10 cellular contexts compared by ENCODE assay signal in the genomic region with DNA sequence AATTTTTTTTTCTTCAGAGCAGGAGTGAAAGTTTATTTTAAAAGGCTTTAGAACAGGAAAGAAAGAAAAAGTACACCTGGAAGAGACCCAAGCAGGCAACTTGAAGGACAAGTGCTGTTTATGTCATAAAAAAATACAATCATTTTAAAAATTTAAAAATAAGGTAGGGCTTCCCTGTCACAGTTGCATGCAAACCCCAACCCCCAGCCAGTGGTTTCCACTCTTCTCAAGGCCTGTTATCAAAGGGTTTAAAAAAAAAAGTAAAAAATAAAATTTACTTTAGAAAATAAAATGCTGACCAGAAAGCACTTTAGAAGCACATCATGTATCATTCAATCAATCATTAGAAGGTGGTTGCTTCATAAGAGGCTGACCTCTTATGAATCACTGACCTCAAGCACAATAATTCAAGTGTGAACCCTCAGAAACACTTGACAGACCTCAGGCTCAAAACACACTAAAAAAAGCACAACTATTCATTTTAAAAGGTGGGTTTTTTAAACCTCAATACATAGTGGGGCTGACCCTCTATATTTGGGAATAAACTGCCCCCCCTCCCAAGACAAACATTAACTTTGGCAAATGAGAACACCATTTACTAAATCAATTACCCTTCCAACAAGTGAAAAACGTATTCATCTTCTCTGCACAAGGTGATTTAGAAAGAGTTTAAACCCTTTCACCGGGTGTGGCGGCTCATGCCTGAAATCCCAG. TPM values are rescaled to one million over a fixed set of nuclear protein-coding genes. Genes with fewer than 3 reads are reported as not detected.
DNase-seq lines count a peak whose midpoint lies in the region; ATAC-seq, FAIRE-seq and TF ChIP-seq lines count a peak whose summit lies in the region.
"Had no signal": no experiment of that assay in that cellular context is flagged by ENCODE, and none has a peak within 500 bp of the region (broad histone marks: within the 10 kb centered on the region; RNA-seq: fewer than 3 reads in every experiment).

No MANE protein-coding gene starts in this region.

- H3K4me3 ChIP-seq in small intestine (ENCODE audit: low read depth in 1 of 2, low read length in 2 of 2) (no peak overlapping the region), kidney (ENCODE audit: low read length in 2 of 2) (no peak overlapping the region)

- H3K27me3 ChIP-seq in small intestine (ENCODE audit: control insufficient read depth in 2 of 2, insufficient read depth in 2 of 2, low read length in 2 of 2): no peaks in the 10 kb centered on the region

- H3K27ac ChIP-seq in small intestine (ENCODE audit: low read depth in 1 of 2, low read length in 1 of 2) (peak overlapping the region; percentile 48 to 64), kidney (ENCODE audit: low read depth in 2 of 2, low read length in 2 of 2) (no peak overlapping the region)

- no peaks in the 10 kb centered on the region for H3K9me3 ChIP-seq in small intestine (ENCODE audit: control insufficient read depth, low read depth)
- H3K9me3 ChIP-seq in kidney (ENCODE audit: control insufficient read depth in 1 of 2, low read length in 2 of 2): no peaks in the 10 kb centered on the region

- FAIRE-seq in small intestine (lab: Jason Lieb, UNC) (no peak), kidney (lab: Jason Lieb, UNC) (no peak)

- peak; percentile 48 for DNase-seq in HT-29 (ENCODE audit: low spot score)
- peak; percentile 56 for DNase-seq in dermis blood vessel endothelial cell
- DNase-seq in small intestine: peak; percentile 50
- no peak for DNase-seq in kidney
- DNase-seq in stimulated activated CD8-positive, alpha-beta memory T cell treated with anti-CD3 and anti-CD28 coated beads, Interleukin-4, amount 100 ng/mL, for 48 hours: no peak
- DNase-seq in NCI-H146 (lab: John Stamatoyannopoulos, UW): no peak
- DNase-seq: activated CD4-positive, CD25-positive, alpha-beta regulatory T cell treated with anti-CD3 and anti-CD28 coated beads, Interleukin-2, amount 50 U/mL, for 72 hours; effector CD4-positive, alpha-beta T cell; naive thymus-derived CD8-positive, alpha-beta T cell had no signal

- 46 to 60% (median 50%) methylated on average over 3 of the region's 3 CpGs for WGBS in small intestine, 3 donors

- TF ChIP-seq CTCF in kidney (IDR thresholded peaks at IDR 0.05; ENCODE audit: borderline replicate concordance, extremely low read depth, insufficient read depth): no peak

- intact Hi-C loops in kidney (cut with DNase I): no loop called here

- ATAC-seq in GM18520 (IDR thresholded peaks at IDR 0.05; ENCODE audit: unreplicated experiment): peak; percentile 73

- peaks cover 0 to 1% of the 10 kb centered on the region in 2 donors for H3K4me1 ChIP-seq in small intestine (ENCODE audit: control insufficient read depth in 2 of 2, insufficient read depth in 1 of 2, low read depth in 1 of 2, low read length in 1 of 2)
- H3K4me1 ChIP-seq in kidney (ENCODE audit: control insufficient read depth in 1 of 2, insufficient read depth in 1 of 2, low read depth in 1 of 2, low read length in 2 of 2): peaks cover 4 to 5% of the 10 kb centered on the region in 2 donors

- H3K36me3 ChIP-seq in small intestine (ENCODE audit: control insufficient read depth in 2 of 2, insufficient read depth in 2 of 2, low read length in 2 of 2): no peaks in the 10 kb centered on the region
- no peaks in the 10 kb centered on the region for H3K36me3 ChIP-seq in kidney (ENCODE audit: control insufficient read depth in 1 of 2, insufficient read depth in 2 of 2, low read length in 2 of 2)

- H3K9ac ChIP-seq in kidney (ENCODE audit: low read length in 2 of 2): no peak overlapping the region

RNA-seq across cellular contexts. Expression of a gene that starts 15.6 kb away (rescaled TPM):
- total RNA-seq in HT-29 (2014; rRNA removed; shearing (Covaris generic)): 47.7 and 50.7 TPM in 2 replicates
- total RNA-seq in dermis blood vessel endothelial cell (50.9 and 62.0 TPM in 2 replicates), kidney (55.7 TPM)
- polyA plus RNA-seq in small intestine (10 to 100 TPM; 44.3 to 53.5 (median 44.5) TPM), kidney (ENCODE audit: insufficient read depth, low read depth, low replicate concordance) (52.4 TPM)

Comparison
In these comparisons a context has a peak if more than half of its experiments do, and no peak if none do; other contexts are left out.
1. DNase-seq: peak in HT-29 (single experiment), dermis blood vessel endothelial cell (single experiment) and small intestine (single experiment); none in kidney (single experiment), stimulated activated CD8-positive, alpha-beta memory T cell treated with anti-CD3 and anti-CD28 coated beads, Interleukin-4, amount 100 ng/mL, for 48 hours (single experiment) and NCI-H146 (single experiment).
2. H3K27ac ChIP-seq: peak in small intestine (2 of 2); none in kidney (0 of 2).